Comparison of ENCODE assay signal across 36 cellular contexts in the genomic region with DNA sequence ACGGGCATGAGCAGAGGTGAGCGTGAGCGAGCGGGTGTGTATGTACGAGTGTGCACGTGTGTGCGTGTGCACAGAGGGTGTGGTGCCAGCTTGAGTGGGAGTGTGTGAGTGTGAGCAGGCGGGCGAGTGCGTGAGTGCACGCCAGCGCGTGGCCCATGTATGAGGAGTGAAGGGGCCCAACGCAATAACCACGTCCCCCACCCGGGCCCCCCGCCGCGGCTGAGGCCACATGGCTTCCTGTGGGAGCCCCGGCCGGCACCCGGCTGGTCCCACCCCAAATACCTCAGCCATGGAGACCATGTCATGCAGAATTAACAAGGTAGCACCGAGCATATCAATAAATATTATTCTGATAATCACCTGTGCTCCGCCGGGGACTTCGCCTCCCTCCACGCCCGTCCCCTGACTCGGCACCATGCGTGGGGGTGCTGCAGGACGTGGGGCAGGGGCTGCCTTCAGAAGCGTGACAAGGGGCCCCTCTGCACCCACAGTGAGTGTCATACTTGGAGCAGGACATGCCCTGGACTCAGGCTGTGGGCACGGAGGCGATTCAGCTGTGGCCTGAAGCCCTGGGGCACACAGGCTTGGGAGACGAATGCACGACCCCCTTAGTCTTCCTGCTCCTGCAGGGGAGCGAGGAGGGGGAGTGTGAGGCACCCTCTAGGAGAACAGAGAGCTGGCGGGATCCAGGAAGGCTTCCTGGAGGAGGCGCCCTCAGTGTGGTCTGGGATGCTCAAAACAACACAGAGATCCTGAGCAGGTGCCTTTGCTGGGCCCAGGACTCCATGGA. TPM values are rescaled to one million over a fixed set of nuclear protein-coding genes. Genes with fewer than 3 reads are reported as not detected.
DNase-seq lines count a peak whose midpoint lies in the region; ATAC-seq, FAIRE-seq and TF ChIP-seq lines count a peak whose summit lies in the region.
"Had no signal": no experiment of that assay in that cellular context is flagged by ENCODE, and none has a peak within 500 bp of the region (broad histone marks: within the 10 kb centered on the region; RNA-seq: fewer than 3 reads in every experiment).

No MANE protein-coding gene starts in this region.

- no peak overlapping the region for H3K4me3 Mint-ChIP-seq in T-helper 2 cell treated with Interferon-gamma antibody and Interleukin-4, amounts not matched to agents 5 μg/mL and 100 μg/mL, for 36 hours
- H3K4me3 Mint-ChIP-seq: activated CD8-positive, alpha-beta T cell treated with anti-CD3 and anti-CD28 coated beads, Interleukin-2, amount 10 ng/mL, durations not matched to agents 7 days and 5 days; activated T-helper 17 cell treated with anti-CD3 and anti-CD28 coated beads, Interleukin-2, amount 50 U/mL, for 72 hours had no signal

- TF ChIP-seq EP300 in HepG2 (IDR thresholded peaks at IDR 0.05; ENCODE audit: low read depth in 2 of 2, low read length in 2 of 2) (no peak), HepG2 (CRISPR knock-in tag; IDR thresholded peaks at IDR 0.05; ENCODE audit: borderline replicate concordance) (no peak), transverse colon (IDR thresholded peaks at IDR 0.05; ENCODE audit: low read depth) (no peak)

- TF ChIP-seq CTCF in PC-9 (conservative IDR thresholded peaks at IDR 0.05), result no peak
- TF ChIP-seq CTCF in HepG2 (CRISPR knock-in tag; IDR thresholded peaks at IDR 0.05), result no peak
- TF ChIP-seq CTCF in transverse colon (IDR thresholded peaks at IDR 0.05), result no peak

- H3K9me3 ChIP-seq in PC-9 (ENCODE audit: insufficient read depth, low read depth), result no peaks in the 10 kb centered on the region
- H3K9me3 ChIP-seq in HepG2 (ENCODE audit: low read length), result no peaks in the 10 kb centered on the region
- H3K9me3 ChIP-seq in transverse colon, result no peaks in the 10 kb centered on the region
- H3K9me3 ChIP-seq: right lobe of liver had no signal

- H4K20me1 ChIP-seq in PC-9 (ENCODE audit: insufficient read depth) (peaks cover 14% of the 10 kb centered on the region), HepG2 (ENCODE audit: insufficient read depth, low read length) (no peaks in the 10 kb centered on the region)

- no peaks in the 10 kb centered on the region for H3K9me3 Mint-ChIP-seq in T-helper 2 cell treated with Interferon-gamma antibody and Interleukin-4, amounts not matched to agents 5 μg/mL and 100 μg/mL, for 36 hours
- H3K9me3 Mint-ChIP-seq: activated T-helper 17 cell treated with anti-CD3 and anti-CD28 coated beads, Interleukin-2, amount 50 U/mL, for 72 hours; CD4-positive, CD25-positive, alpha-beta regulatory T cell had no signal

- in situ Hi-C loops in HepG2 (cut with HindIII; ENCODE audit: extremely low pct_ligation_motif_present, low pct_unique_long_range_greater_than_20kb) (no loop called here), transverse colon (cut with MboI; ENCODE audit: low pct_ligation_motif_present in 1 of 4, low pct_unique_long_range_greater_than_20kb in 1 of 4, low sequenced_read_pairs in 3 of 4) (no loop called here)

- WGBS in HepG2 (ENCODE audit: low lambda C conversion rate), result 87% methylated on average over 23 of the region's 39 CpGs
- 49 to 73% methylated on average over 6 to 39 of the region's 39 CpGs for WGBS in transverse colon (ENCODE audit: low coverage in 1 of 2), 2 donors

- H3K9ac ChIP-seq in HepG2 (ENCODE audit: insufficient read depth, low read depth, low read length), result no peak overlapping the region
- H3K9ac ChIP-seq: GM23248 had no signal

- H3K4me3 ChIP-seq in PC-9, result no peak overlapping the region
- H3K4me3 ChIP-seq in HepG2 (replicated peaks in 1 of 3; ENCODE audit: insufficient read depth in 1 of 3, low read depth in 2 of 3, low read length in 3 of 3), result no peak overlapping the region
- no peak overlapping the region for H3K4me3 ChIP-seq in transverse colon
- H3K4me3 ChIP-seq: GM23248, right lobe of liver had no signal

- H3K79me2 ChIP-seq in PC-9 (ENCODE audit: low read depth), result no peaks in the 10 kb centered on the region
- no peaks in the 10 kb centered on the region for H3K79me2 ChIP-seq in HepG2 (ENCODE audit: insufficient read depth, low read length)

- TF ChIP-seq RAD21 in HepG2 (CRISPR knock-in tag; IDR thresholded peaks at IDR 0.05), result no peak

- peaks cover 17% of the 10 kb centered on the region for H3F3A ChIP-seq in PC-9 (ENCODE audit: insufficient read depth, low read depth)

- no peak overlapping the region for H3K27ac ChIP-seq in PC-9
- H3K27ac ChIP-seq in HepG2 (ENCODE audit: extremely low read length, insufficient read depth, low read length), result no peak overlapping the region
- H3K27ac ChIP-seq in transverse colon, result no peak overlapping the region
- H3K27ac ChIP-seq: brain microvascular endothelial cell, GM23248, right lobe of liver, VCaP had no signal

- H3K4me1 Mint-ChIP-seq in T-helper 2 cell treated with Interferon-gamma antibody and Interleukin-4, amounts not matched to agents 5 μg/mL and 100 μg/mL, for 36 hours (ENCODE audit: low read depth), result peaks cover 7% of the 10 kb centered on the region
- H3K4me1 Mint-ChIP-seq: activated T-helper 17 cell treated with anti-CD3 and anti-CD28 coated beads, Interleukin-2, amount 50 U/mL, for 72 hours had no signal

- peaks cover 2% of the 10 kb centered on the region for H3K27me3 Mint-ChIP-seq in T-helper 2 cell treated with Interferon-gamma antibody and Interleukin-4, amounts not matched to agents 5 μg/mL and 100 μg/mL, for 36 hours (ENCODE audit: low read depth)
- H3K27me3 Mint-ChIP-seq: CD4-positive, CD25-positive, alpha-beta regulatory T cell had no signal

- BruUV-seq in PC-9 (replicated peaks; lab: Mats Ljungman, UMichigan) (TSS peak; percentile 55), HepG2 (replicated peaks; lab: Mats Ljungman, UMichigan) (no TSS peak)

- intact Hi-C loops in Right ventricle myocardium inferior (cut with DNase I) (no loop called here), left cardiac atrium (cut with DNase I) (no loop called here), PC-9 (cut with micrococcal nuclease; ENCODE audit: unreplicated experiment) (no loop called here), HepG2 (cut with micrococcal nuclease; ENCODE audit: unreplicated experiment) (no loop called here), transverse colon (cut with DNase I; ENCODE audit: low total_unique reads) (no loop called here)

- no peak for ATAC-seq in Right ventricle myocardium inferior
- ATAC-seq in left cardiac atrium, result no peak
- ATAC-seq in HepG2, result no peak
- ATAC-seq: activated CD8-positive, alpha-beta T cell treated with anti-CD3 and anti-CD28 coated beads, Interleukin-2, amount 10 ng/mL, durations not matched to agents 7 days and 5 days; activated T-helper 17 cell treated with anti-CD3 and anti-CD28 coated beads, Interleukin-2, amount 50 U/mL, for 72 hours; left colon; PC-3; right lobe of liver had no signal

- H3K4me2 ChIP-seq in PC-9, result no peak overlapping the region
- no peak overlapping the region for H3K4me2 ChIP-seq in HepG2 (ENCODE audit: low read depth, low read length)

- H3K4me1 ChIP-seq in PC-9 (replicated peaks; ENCODE audit: insufficient read depth) (peaks cover 10% of the 10 kb centered on the region; the same call in 1 of the 2 replicates), HepG2 (ENCODE audit: insufficient read depth, low read length) (peaks cover 27% of the 10 kb centered on the region), transverse colon (peaks cover 7 to 12% (median 9%) of the 10 kb centered on the region in 4 donors)

- no peaks in the 10 kb centered on the region for H3K27me3 ChIP-seq in PC-9 (ENCODE audit: insufficient read depth, low read depth)
- no peaks in the 10 kb centered on the region; a peak in 1 of 5 replicates for H3K27me3 ChIP-seq in HepG2 (ENCODE audit: control insufficient read depth in 1 of 2, insufficient read depth in 2 of 2, low read length in 2 of 2)
- peaks cover 26% of the 10 kb centered on the region for H3K27me3 ChIP-seq in transverse colon
- H3K27me3 ChIP-seq: brain microvascular endothelial cell, right lobe of liver had no signal

- no peaks in the 10 kb centered on the region for H3K9me2 ChIP-seq in PC-9 (ENCODE audit: insufficient read depth)

- no peaks in the 10 kb centered on the region for H3K36me3 Mint-ChIP-seq in T-helper 2 cell treated with Interferon-gamma antibody and Interleukin-4, amounts not matched to agents 5 μg/mL and 100 μg/mL, for 36 hours (ENCODE audit: low read depth)
- H3K36me3 Mint-ChIP-seq: CD4-positive, CD25-positive, alpha-beta regulatory T cell had no signal

- H3K36me3 ChIP-seq in PC-9 (ENCODE audit: low read depth) (no peaks in the 10 kb centered on the region), HepG2 (replicated peaks in 1 of 2; ENCODE audit: control insufficient read depth in 1 of 2, insufficient read depth in 2 of 2, low read length in 2 of 2) (no peaks in the 10 kb centered on the region), transverse colon (no peaks in the 10 kb centered on the region)
- H3K36me3 ChIP-seq: brain microvascular endothelial cell, right lobe of liver had no signal

- DNase-seq in Right ventricle myocardium inferior (ENCODE audit: missing footprints) (peak; percentile 66), left cardiac atrium (no peak), PC-9 (no peak), HepG2 (ENCODE audit: low spot score) (no peak), transverse colon (peak; percentile 6), NCI-H524 treated with DMSO at 0.1 percent for 48 hours (lab: John Stamatoyannopoulos, UW) (no peak), cerebellar cortex (ENCODE audit: low spot score) (no peak)
- DNase-seq in T-helper 2 cell treated with Interferon-gamma antibody and Interleukin-4, amounts not matched to agents 5 μg/mL and 100 μg/mL, for 36 hours (ENCODE audit: low spot score), result no peak
- DNase-seq: 8988T; activated CD4-positive, alpha-beta T cell treated with anti-CD3 and anti-CD28 coated beads for 4 hours; activated CD8-positive, alpha-beta T cell treated with anti-CD3 and anti-CD28 coated beads, Interleukin-2, amount 10 ng/mL, durations not matched to agents 7 days and 5 days; activated naive CD4-positive, alpha-beta T cell treated with anti-CD3 and anti-CD28 coated beads, Interleukin-2, amount 50 U/mL, for 16 hours; amygdala; brain microvascular endothelial cell; CD4-positive, CD25-positive, alpha-beta regulatory T cell; DND-41; GF-D8; GM23248; hippocampal formation; mesenchymal stem cell; NCI-H1092 treated with DMSO at 0.1 percent for 48 hours; NCI-H1694 treated with DMSO at 0.1 percent for 48 hours; NCI-H2171; NCI-H526; NK-92 treated with Interleukin-12 subunit alpha and Interleukin-12 subunit beta, amount 100 ng/mL, for 24 hours; PC-3; SHP77; stimulated activated CD4-positive, alpha-beta T cell treated with anti-CD3 and anti-CD28 coated beads, Interleukin-4, amount 100 ng/mL, for 24 hours; trophoblast cell had no signal

- H3K27ac Mint-ChIP-seq in T-helper 2 cell treated with Interferon-gamma antibody and Interleukin-4, amounts not matched to agents 5 μg/mL and 100 μg/mL, for 36 hours, result no peak overlapping the region
- H3K27ac Mint-ChIP-seq: activated CD8-positive, alpha-beta T cell treated with anti-CD3 and anti-CD28 coated beads, Interleukin-2, amount 10 ng/mL, durations not matched to agents 7 days and 5 days; activated T-helper 17 cell treated with anti-CD3 and anti-CD28 coated beads, Interleukin-2, amount 50 U/mL, for 72 hours; CD4-positive, CD25-positive, alpha-beta regulatory T cell had no signal

- POLR2A ChIA-PET in PC-9 (lab: Charles Lee; ENCODE audit: unreplicated experiment), result no interaction called here
- POLR2A ChIA-PET in HepG2 (lab: Yijun Ruan, JAX), result no interaction called here

- no peak for TF ChIP-seq POLR2A in HepG2 (IDR thresholded peaks at IDR 0.05; ENCODE audit: insufficient read depth in 1 of 2, low read depth in 2 of 2, low read length in 2 of 2)
- no peak for TF ChIP-seq POLR2A in transverse colon (IDR thresholded peaks at IDR 0.05)

- no peak for FAIRE-seq in HepG2 (lab: Jason Lieb, UNC)
- FAIRE-seq: D721Med, endothelial cell of umbilical vein, frontal cortex had no signal

- H2AFZ ChIP-seq in PC-9, result no peak overlapping the region
- no peak overlapping the region for H2AFZ ChIP-seq in HepG2 (ENCODE audit: low read length)
- H2AFZ ChIP-seq: GM23248 had no signal

- CTCF ChIA-PET in PC-9 (lab: Charles Lee) (no interaction called here), HepG2 (lab: Yijun Ruan, JAX; ENCODE audit: low intra/inter-chr PET ratio, low total read pairs) (no interaction called here)

RNA-seq across cellular contexts. Expression of a gene that starts 5.6 kb away (rescaled TPM):
- total RNA-seq in Right ventricle myocardium inferior (22.3 TPM), left cardiac atrium (10 to 100 TPM; 19.6 to 26.1 TPM), PC-9 (2021) (68.2 and 78.8 TPM in 2 replicates), HepG2 (2016; rRNA removed; fragmentation: Illumina TruSeq; extraction: Trizol) (16.2 and 21.5 TPM in 2 replicates), transverse colon (100 to 1,000 TPM in 1 of 4 donors, 10 to 100 TPM in 3; 40.6 to 109 (median 69.4) TPM)
- total RNA-seq in HepG2 (2016; cell fraction: cytosol; rRNA removed; fragmentation: Illumina TruSeq; extraction: Trizol; ENCODE audit: low read depth), result 8.1 and 8.5 TPM in 2 replicates
- total RNA-seq in HepG2 (2016; cell fraction: insoluble cytoplasmic fraction; rRNA removed; fragmentation: Illumina TruSeq; extraction: Trizol), result 14.1 and 20.1 TPM in 2 replicates
- 15.9 and 17.7 TPM in 2 replicates for total RNA-seq in HepG2 (2016; cell fraction: membrane; rRNA removed; fragmentation: Illumina TruSeq; extraction: Trizol)
- 12.3 and 17.7 TPM in 2 replicates for total RNA-seq in HepG2 (2016; cell fraction: nucleus; rRNA removed; fragmentation: Illumina TruSeq; extraction: Trizol)
- polyA plus RNA-seq in HepG2 (2011; rRNA removed), result 28.9 and 36.8 TPM in 2 replicates
- polyA plus RNA-seq in HepG2 (2011; cell fraction: cytosol; rRNA removed), result 15.8 and 28.0 TPM in 2 replicates
- polyA plus RNA-seq in HepG2 (2011; cell fraction: nucleus; rRNA removed), result 241 and 327 TPM in 2 replicates
- polyA plus RNA-seq in HepG2 (2012), result 19.6 and 35.2 TPM in 2 replicates
- polyA plus RNA-seq in HepG2 (2016; cell fraction: cytosol; fragmentation: Illumina TruSeq; extraction: Trizol; ENCODE audit: low read depth), result 10.4 and 11.2 TPM in 2 replicates
- 19.9 and 22.8 TPM in 2 replicates for polyA plus RNA-seq in HepG2 (2016; cell fraction: insoluble cytoplasmic fraction; fragmentation: Illumina TruSeq; extraction: Trizol; ENCODE audit: low read depth)
- polyA plus RNA-seq in HepG2 (2016; cell fraction: membrane; fragmentation: Illumina TruSeq; extraction: Trizol; ENCODE audit: low read depth), result 15.2 and 16.9 TPM in 2 replicates
- polyA plus RNA-seq in HepG2 (2016; cell fraction: nucleus; fragmentation: Illumina TruSeq; extraction: Trizol; ENCODE audit: insufficient read depth, low read depth), result 56.6 and 60.9 TPM in 2 replicates
- polyA minus RNA-seq in HepG2 (2011; rRNA and poly(A)+ RNA removed; ENCODE audit: low replicate concordance), result 22.4 and 30.1 TPM in 2 replicates
- polyA minus RNA-seq in HepG2 (2011; cell fraction: cytosol; rRNA and poly(A)+ RNA removed), result 9.7 and 11.7 TPM in 2 replicates
- polyA minus RNA-seq in HepG2 (2011; cell fraction: nucleus; rRNA and poly(A)+ RNA removed), result 14.4 and 18.2 TPM in 2 replicates

RNA-seq across cellular contexts. Expression of a gene that starts 9.6 kb away (rescaled TPM):
- total RNA-seq in Right ventricle myocardium inferior (0.43 TPM), left cardiac atrium (1 to 10 TPM in 1 of 2 donors, under 1 TPM in 1; 0.89 to 1.1 TPM), PC-9 (2021) (46.3 and 51.7 TPM in 2 replicates), HepG2 (2016; rRNA removed; fragmentation: Illumina TruSeq; extraction: Trizol) (0.15 and 0.58 TPM in 2 replicates), transverse colon (under 1 TPM in 1 of 4 donors, not detected in 3; 0.32 TPM)
- total RNA-seq in HepG2 (2016; cell fraction: cytosol; rRNA removed; fragmentation: Illumina TruSeq; extraction: Trizol; ENCODE audit: low read depth), result 0.20 and 0.35 TPM in 2 replicates
- total RNA-seq in HepG2 (2016; cell fraction: insoluble cytoplasmic fraction; rRNA removed; fragmentation: Illumina TruSeq; extraction: Trizol), result 0.19 TPM in 2 replicates
- total RNA-seq in HepG2 (2016; cell fraction: membrane; rRNA removed; fragmentation: Illumina TruSeq; extraction: Trizol), result 1.1 and 1.4 TPM in 2 replicates
- total RNA-seq in HepG2 (2016; cell fraction: nucleus; rRNA removed; fragmentation: Illumina TruSeq; extraction: Trizol), result 0.47 and 0.56 TPM in 2 replicates
- 1.1 TPM in 2 replicates for polyA plus RNA-seq in HepG2 (2011; rRNA removed)
- polyA plus RNA-seq in HepG2 (2011; cell fraction: cytosol; rRNA removed), result 0.99 and 1.7 TPM in 2 replicates
- 2.5 and 4.2 TPM in 2 replicates for polyA plus RNA-seq in HepG2 (2011; cell fraction: nucleus; rRNA removed)
- 1.6 and 3.8 TPM in 2 replicates for polyA plus RNA-seq in HepG2 (2012)
- polyA plus RNA-seq in HepG2 (2016; cell fraction: cytosol; fragmentation: Illumina TruSeq; extraction: Trizol; ENCODE audit: low read depth), result 1.3 and 1.4 TPM in 2 replicates
- polyA plus RNA-seq in HepG2 (2016; cell fraction: insoluble cytoplasmic fraction; fragmentation: Illumina TruSeq; extraction: Trizol; ENCODE audit: low read depth), result 1.1 and 1.4 TPM in 2 replicates
- polyA plus RNA-seq in HepG2 (2016; cell fraction: membrane; fragmentation: Illumina TruSeq; extraction: Trizol; ENCODE audit: low read depth), result 2.9 and 3.6 TPM in 2 replicates
- 2.0 and 2.3 TPM in 2 replicates for polyA plus RNA-seq in HepG2 (2016; cell fraction: nucleus; fragmentation: Illumina TruSeq; extraction: Trizol; ENCODE audit: insufficient read depth, low read depth)
- polyA minus RNA-seq in HepG2 (2011; rRNA and poly(A)+ RNA removed; ENCODE audit: low replicate concordance), result 0.78 and 0.84 TPM in 2 replicates
- polyA minus RNA-seq in HepG2 (2011; cell fraction: cytosol; rRNA and poly(A)+ RNA removed), result 0.30 and 0.79 TPM in 2 replicates
- 0.37 and 0.39 TPM in 2 replicates for polyA minus RNA-seq in HepG2 (2011; cell fraction: nucleus; rRNA and poly(A)+ RNA removed)
- total RNA-seq: CD4-positive, CD25-positive, alpha-beta regulatory T cell; GM23248 had no signal
- polyA plus RNA-seq: CD4-positive, CD25-positive, alpha-beta regulatory T cell had no signal

RNA-seq across cellular contexts. Expression of a gene that starts 20.7 kb away (rescaled TPM):
- total RNA-seq in Right ventricle myocardium inferior (15.5 TPM), left cardiac atrium (10 to 100 TPM; 11.7 to 15.0 TPM), PC-9 (2021) (27.4 and 36.2 TPM in 2 replicates), HepG2 (2016; rRNA removed; fragmentation: Illumina TruSeq; extraction: Trizol) (12.5 and 19.0 TPM in 2 replicates), transverse colon (10 to 100 TPM; 27.3 to 91.3 (median 35.1) TPM)
- total RNA-seq in HepG2 (2016; cell fraction: cytosol; rRNA removed; fragmentation: Illumina TruSeq; extraction: Trizol; ENCODE audit: low read depth), result 2.8 and 3.8 TPM in 2 replicates
- total RNA-seq in HepG2 (2016; cell fraction: insoluble cytoplasmic fraction; rRNA removed; fragmentation: Illumina TruSeq; extraction: Trizol), result 9.4 and 19.8 TPM in 2 replicates
- 6.0 and 7.6 TPM in 2 replicates for total RNA-seq in HepG2 (2016; cell fraction: membrane; rRNA removed; fragmentation: Illumina TruSeq; extraction: Trizol)
- 18.8 and 19.9 TPM in 2 replicates for total RNA-seq in HepG2 (2016; cell fraction: nucleus; rRNA removed; fragmentation: Illumina TruSeq; extraction: Trizol)
- polyA plus RNA-seq in HepG2 (2011; rRNA removed), result 14.4 and 18.7 TPM in 2 replicates
- 10.0 and 18.1 TPM in 2 replicates for polyA plus RNA-seq in HepG2 (2011; cell fraction: cytosol; rRNA removed)
- 88.6 and 104 TPM in 2 replicates for polyA plus RNA-seq in HepG2 (2011; cell fraction: nucleus; rRNA removed)
- 10.9 and 17.7 TPM in 2 replicates for polyA plus RNA-seq in HepG2 (2012)
- 3.5 and 4.0 TPM in 2 replicates for polyA plus RNA-seq in HepG2 (2016; cell fraction: cytosol; fragmentation: Illumina TruSeq; extraction: Trizol; ENCODE audit: low read depth)
- 9.5 and 12.3 TPM in 2 replicates for polyA plus RNA-seq in HepG2 (2016; cell fraction: insoluble cytoplasmic fraction; fragmentation: Illumina TruSeq; extraction: Trizol; ENCODE audit: low read depth)
- polyA plus RNA-seq in HepG2 (2016; cell fraction: membrane; fragmentation: Illumina TruSeq; extraction: Trizol; ENCODE audit: low read depth), result 4.9 and 5.3 TPM in 2 replicates
- polyA plus RNA-seq in HepG2 (2016; cell fraction: nucleus; fragmentation: Illumina TruSeq; extraction: Trizol; ENCODE audit: insufficient read depth, low read depth), result 54.2 and 57.7 TPM in 2 replicates
- 9.7 and 16.7 TPM in 2 replicates for polyA minus RNA-seq in HepG2 (2011; rRNA and poly(A)+ RNA removed; ENCODE audit: low replicate concordance)
- 6.4 and 6.9 TPM in 2 replicates for polyA minus RNA-seq in HepG2 (2011; cell fraction: cytosol; rRNA and poly(A)+ RNA removed)
- 7.5 and 7.7 TPM in 2 replicates for polyA minus RNA-seq in HepG2 (2011; cell fraction: nucleus; rRNA and poly(A)+ RNA removed)

Comparison
In these comparisons a context has a peak if more than half of its experiments do, and no peak if none do; other contexts are left out.
1. DNase-seq: peak in Right ventricle myocardium inferior (single experiment) and transverse colon (single experiment); none in left cardiac atrium (single experiment), PC-9 (0 of 2), HepG2 (single experiment), NCI-H524 treated with DMSO at 0.1 percent for 48 hours (single experiment), cerebellar cortex (single experiment) and T-helper 2 cell treated with Interferon-gamma antibody and Interleukin-4, amounts not matched to agents 5 μg/mL and 100 μg/mL, for 36 hours (single experiment).
2. RNA of a gene that starts 9.6 kb away (total RNA-seq): 46.3 to 51.7 TPM in PC-9; 0.89 to 1.1 TPM in left cardiac atrium, 0.43 TPM in Right ventricle myocardium inferior (single experiment), 0.15 to 1.4 TPM in HepG2 and 0.32 TPM in transverse colon; every median in the first group is over 10 times any median in the second.